Comparison of ENCODE assay signal across 9 cellular contexts in the genomic region with DNA sequence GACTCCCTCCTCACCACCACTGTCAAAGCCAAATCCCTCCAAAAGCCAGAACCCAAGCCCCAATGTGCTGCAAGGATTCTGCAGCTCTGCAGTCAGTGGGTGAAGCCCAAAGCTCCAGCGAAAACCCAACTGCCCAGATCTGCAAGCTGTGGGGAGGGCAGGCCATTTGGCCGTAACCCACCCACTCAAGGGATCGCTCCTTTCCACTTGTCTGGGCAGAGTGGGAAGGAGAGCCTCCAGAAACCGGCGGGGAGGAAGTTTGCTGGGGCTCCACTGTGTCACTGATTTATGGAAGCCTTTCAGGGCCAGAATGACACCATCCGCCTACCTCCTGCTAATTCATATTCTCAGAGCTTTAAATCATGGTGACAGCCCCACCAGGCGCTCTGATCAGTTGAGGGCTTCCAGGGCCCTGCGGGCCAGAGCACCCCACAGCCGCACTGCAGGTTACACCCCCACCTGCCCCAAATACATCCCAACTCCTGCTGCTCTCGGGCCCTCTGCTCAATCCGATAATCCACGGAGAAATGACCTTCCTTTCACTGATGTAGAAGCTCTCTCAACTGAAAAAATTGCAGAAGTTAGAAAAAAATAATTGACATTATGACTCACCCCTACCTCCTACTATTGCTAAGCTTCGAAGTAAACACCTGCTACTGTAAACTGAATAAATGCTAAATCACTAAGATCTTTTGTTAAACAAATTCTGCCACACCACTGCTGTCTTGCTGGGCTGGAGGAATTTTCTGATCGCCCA. TPM values are rescaled to one million over a fixed set of nuclear protein-coding genes. Genes with fewer than 3 reads are reported as not detected.
DNase-seq lines count a peak whose midpoint lies in the region; ATAC-seq and TF ChIP-seq lines count a peak whose summit lies in the region.
"Had no signal": no experiment of that assay in that cellular context is flagged by ENCODE, and none has a peak within 500 bp of the region (broad histone marks: within the 10 kb centered on the region; RNA-seq: fewer than 3 reads in every experiment).

No MANE protein-coding gene starts in this region.

- peaks cover 56% of the 10 kb centered on the region for H3K27me3 Mint-ChIP-seq in activated B cell treated with CpG ODN at 0.5 μM for 24 hours
- peaks cover 7% of the 10 kb centered on the region for H3K27me3 Mint-ChIP-seq in activated naive CD8-positive, alpha-beta T cell treated with anti-CD3 and anti-CD28 coated beads, Interleukin-2, amount 50 U/mL, for 24 hours

- no peak overlapping the region for H3K4me3 ChIP-seq in muscle layer of duodenum (ENCODE audit: low read depth in 1 of 2, low read length in 2 of 2)
- H3K4me3 ChIP-seq in brain microvascular endothelial cell (ENCODE audit: low read depth, low read length), result no peak overlapping the region

- in situ Hi-C loops in brain microvascular endothelial cell (cut with HindIII; ENCODE audit: low pct_ligation_motif_present, low sequenced_read_pairs), result no loop called here

- H3K36me3 Mint-ChIP-seq in activated B cell treated with CpG ODN at 0.5 μM for 24 hours (ENCODE audit: low read depth), result no peaks in the 10 kb centered on the region
- H3K36me3 Mint-ChIP-seq in activated naive CD8-positive, alpha-beta T cell treated with anti-CD3 and anti-CD28 coated beads, Interleukin-2, amount 50 U/mL, for 24 hours (ENCODE audit: low read depth), result no peaks in the 10 kb centered on the region
- H3K36me3 Mint-ChIP-seq: naive B cell had no signal

- CTCF ChIA-PET in GM10248 (lab: Yijun Ruan, JAX), result interaction anchor here (1.1 to 3.6 kb wide), 6 partner anchors 25 to 567 kb away, joined by 3 to 56 read pairs (median 4); no protein-coding TSS in a partner anchor
- CTCF ChIA-PET in activated B cell treated with CpG ODN at 0.5 μM for 24 hours (lab: Charles Lee), result interaction anchor here (0.6 to 7.2 kb wide), 5 partner anchors 112 to 730 kb away, joined by 3 to 67 read pairs (median 4); no protein-coding TSS in a partner anchor

- POLR2A ChIA-PET in GM10248 (lab: Yijun Ruan, JAX) (no interaction called here), activated B cell treated with CpG ODN at 0.5 μM for 24 hours (lab: Charles Lee) (no interaction called here)

- H3K36me3 ChIP-seq in muscle layer of duodenum (ENCODE audit: control insufficient read depth in 1 of 2, insufficient read depth in 2 of 2, low read length in 2 of 2), result no peaks in the 10 kb centered on the region
- no peaks in the 10 kb centered on the region for H3K36me3 ChIP-seq in brain microvascular endothelial cell (replicated peaks)

- peaks cover 8% of the 10 kb centered on the region for H3K4me1 Mint-ChIP-seq in activated B cell treated with CpG ODN at 0.5 μM for 24 hours
- peaks cover 16% of the 10 kb centered on the region for H3K4me1 Mint-ChIP-seq in activated naive CD8-positive, alpha-beta T cell treated with anti-CD3 and anti-CD28 coated beads, Interleukin-2, amount 50 U/mL, for 24 hours

- intact Hi-C loops in activated B cell treated with CpG ODN at 0.5 μM for 24 hours (cut with micrococcal nuclease), result no loop called here

- H3K27ac ChIP-seq in muscle layer of duodenum (ENCODE audit: low read length) (peak overlapping the region; percentile 59), brain microvascular endothelial cell (no peak overlapping the region)

- peak; percentile 52 for DNase-seq in GM10248 (ENCODE audit: extremely low spot score)
- no peak for DNase-seq in activated B cell treated with CpG ODN at 0.5 μM for 24 hours
- no peak for DNase-seq in activated naive CD8-positive, alpha-beta T cell treated with anti-CD3 and anti-CD28 coated beads, Interleukin-2, amount 50 U/mL, for 24 hours
- no peak for DNase-seq in COR-L47 (lab: John Stamatoyannopoulos, UW)
- no peak for DNase-seq in brain microvascular endothelial cell
- DNase-seq: naive B cell had no signal

- no peak overlapping the region for H3K27ac Mint-ChIP-seq in activated B cell treated with CpG ODN at 0.5 μM for 24 hours
- no peak overlapping the region for H3K27ac Mint-ChIP-seq in activated naive CD8-positive, alpha-beta T cell treated with anti-CD3 and anti-CD28 coated beads, Interleukin-2, amount 50 U/mL, for 24 hours
- H3K27ac Mint-ChIP-seq: naive B cell had no signal

- H3K9me3 Mint-ChIP-seq in activated B cell treated with CpG ODN at 0.5 μM for 24 hours, result no peaks in the 10 kb centered on the region
- no peaks in the 10 kb centered on the region for H3K9me3 Mint-ChIP-seq in activated naive CD8-positive, alpha-beta T cell treated with anti-CD3 and anti-CD28 coated beads, Interleukin-2, amount 50 U/mL, for 24 hours
- H3K9me3 Mint-ChIP-seq: naive B cell had no signal

- no peaks in the 10 kb centered on the region for H3K9me3 ChIP-seq in muscle layer of duodenum (ENCODE audit: control insufficient read depth in 1 of 2, low read length in 2 of 2)

- ATAC-seq in HG03064 (IDR thresholded peaks at IDR 0.05; ENCODE audit: low read depth, unreplicated experiment), result peak; percentile 53
- ATAC-seq in activated B cell treated with CpG ODN at 0.5 μM for 24 hours (ENCODE audit: low read depth), result peak; percentile 56
- ATAC-seq in activated naive CD8-positive, alpha-beta T cell treated with anti-CD3 and anti-CD28 coated beads, Interleukin-2, amount 50 U/mL, for 24 hours, result no peak
- no peak for ATAC-seq in SK-N-SH treated with all-trans-retinoic acid at 6 μM for 48 hours

- H3K27me3 ChIP-seq in muscle layer of duodenum (ENCODE audit: low read depth, low read length), result no peaks in the 10 kb centered on the region
- peaks cover 4% of the 10 kb centered on the region for H3K27me3 ChIP-seq in brain microvascular endothelial cell (replicated peaks)

- H3K4me3 Mint-ChIP-seq in activated B cell treated with CpG ODN at 0.5 μM for 24 hours, result no peak overlapping the region
- no peak overlapping the region for H3K4me3 Mint-ChIP-seq in activated naive CD8-positive, alpha-beta T cell treated with anti-CD3 and anti-CD28 coated beads, Interleukin-2, amount 50 U/mL, for 24 hours
- H3K4me3 Mint-ChIP-seq: naive B cell had no signal

- TF ChIP-seq CTCF in GM10248 (IDR thresholded peaks at IDR 0.05; ENCODE audit: control extremely low read depth, extremely low read depth, low read depth, missing control alignments), result no peak
- TF ChIP-seq CTCF in activated B cell treated with CpG ODN at 0.5 μM for 24 hours (IDR thresholded peaks at IDR 0.05), result no peak
- TF ChIP-seq CTCF in brain microvascular endothelial cell (IDR thresholded peaks at IDR 0.05; ENCODE audit: low read depth, low read length, missing control alignments), result no peak

- peaks cover 8 to 11% of the 10 kb centered on the region in 2 donors for H3K4me1 ChIP-seq in muscle layer of duodenum (ENCODE audit: control insufficient read depth in 1 of 2, insufficient read depth in 2 of 2, low read length in 2 of 2)

TF ChIP-seq in SK-N-SH treated with all-trans-retinoic acid at 6 μM for 48 hours, 23 proteins besides CTCF, POLR2A, EP300 and RAD21:
- TF ChIP-seq TCF4 (CRISPR knock-in tag; IDR thresholded peaks at IDR 0.05; ENCODE audit: borderline replicate concordance) (no peak), PPARA (CRISPR knock-in tag; IDR thresholded peaks at IDR 0.05; ENCODE audit: borderline replicate concordance) (no peak), ZNF8 (CRISPR knock-in tag; IDR thresholded peaks at IDR 0.05) (no peak), SNAI2 (CRISPR knock-in tag; IDR thresholded peaks at IDR 0.05) (no peak), ZFP30 (CRISPR knock-in tag; IDR thresholded peaks at IDR 0.05) (no peak), GLIS3 (CRISPR knock-in tag; IDR thresholded peaks at IDR 0.05) (no peak), ISL1 (CRISPR knock-in tag; IDR thresholded peaks at IDR 0.05) (no peak), ZFP3 (CRISPR knock-in tag; IDR thresholded peaks at IDR 0.05) (no peak), ZNF70 (CRISPR knock-in tag; IDR thresholded peaks at IDR 0.05) (no peak)
- TF ChIP-seq, protein P1, sequence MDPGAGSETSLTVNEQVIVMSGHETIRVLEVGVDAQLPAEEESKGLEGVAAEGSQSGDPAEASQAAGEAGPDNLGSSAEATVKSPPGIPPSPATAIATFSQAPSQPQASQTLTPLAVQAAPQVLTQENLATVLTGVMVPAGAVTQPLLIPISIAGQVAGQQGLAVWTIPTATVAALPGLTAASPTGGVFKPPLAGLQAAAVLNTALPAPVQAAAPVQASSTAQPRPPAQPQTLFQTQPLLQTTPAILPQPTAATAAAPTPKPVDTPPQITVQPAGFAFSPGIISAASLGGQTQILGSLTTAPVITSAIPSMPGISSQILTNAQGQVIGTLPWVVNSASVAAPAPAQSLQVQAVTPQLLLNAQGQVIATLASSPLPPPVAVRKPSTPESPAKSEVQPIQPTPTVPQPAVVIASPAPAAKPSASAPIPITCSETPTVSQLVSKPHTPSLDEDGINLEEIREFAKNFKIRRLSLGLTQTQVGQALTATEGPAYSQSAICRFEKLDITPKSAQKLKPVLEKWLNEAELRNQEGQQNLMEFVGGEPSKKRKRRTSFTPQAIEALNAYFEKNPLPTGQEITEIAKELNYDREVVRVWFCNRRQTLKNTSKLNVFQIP (CRISPR knock-in tag; IDR thresholded peaks at IDR 0.05; ENCODE audit: borderline replicate concordance, low read depth), result no peak
- TF ChIP-seq, protein P2, sequence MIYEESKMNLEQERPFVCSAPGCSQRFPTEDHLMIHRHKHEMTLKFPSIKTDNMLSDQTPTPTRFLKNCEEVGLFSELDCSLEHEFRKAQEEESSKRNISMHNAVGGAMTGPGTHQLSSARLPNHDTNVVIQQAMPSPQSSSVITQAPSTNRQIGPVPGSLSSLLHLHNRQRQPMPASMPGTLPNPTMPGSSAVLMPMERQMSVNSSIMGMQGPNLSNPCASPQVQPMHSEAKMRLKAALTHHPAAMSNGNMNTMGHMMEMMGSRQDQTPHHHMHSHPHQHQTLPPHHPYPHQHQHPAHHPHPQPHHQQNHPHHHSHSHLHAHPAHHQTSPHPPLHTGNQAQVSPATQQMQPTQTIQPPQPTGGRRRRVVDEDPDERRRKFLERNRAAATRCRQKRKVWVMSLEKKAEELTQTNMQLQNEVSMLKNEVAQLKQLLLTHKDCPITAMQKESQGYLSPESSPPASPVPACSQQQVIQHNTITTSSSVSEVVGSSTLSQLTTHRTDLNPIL (CRISPR knock-in tag; IDR thresholded peaks at IDR 0.05; ENCODE audit: low read depth), result no peak
- TF ChIP-seq, protein P3, sequence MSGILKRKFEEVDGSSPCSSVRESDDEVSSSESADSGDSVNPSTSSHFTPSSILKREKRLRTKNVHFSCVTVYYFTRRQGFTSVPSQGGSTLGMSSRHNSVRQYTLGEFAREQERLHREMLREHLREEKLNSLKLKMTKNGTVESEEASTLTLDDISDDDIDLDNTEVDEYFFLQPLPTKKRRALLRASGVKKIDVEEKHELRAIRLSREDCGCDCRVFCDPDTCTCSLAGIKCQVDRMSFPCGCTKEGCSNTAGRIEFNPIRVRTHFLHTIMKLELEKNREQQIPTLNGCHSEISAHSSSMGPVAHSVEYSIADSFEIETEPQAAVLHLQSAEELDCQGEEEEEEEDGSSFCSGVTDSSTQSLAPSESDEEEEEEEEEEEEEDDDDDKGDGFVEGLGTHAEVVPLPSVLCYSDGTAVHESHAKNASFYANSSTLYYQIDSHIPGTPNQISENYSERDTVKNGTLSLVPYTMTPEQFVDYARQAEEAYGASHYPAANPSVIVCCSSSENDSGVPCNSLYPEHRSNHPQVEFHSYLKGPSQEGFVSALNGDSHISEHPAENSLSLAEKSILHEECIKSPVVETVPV (CRISPR knock-in tag; IDR thresholded peaks at IDR 0.05), result no peak
TF ChIP-seq in SK-N-SH treated with all-trans-retinoic acid at 6 μM for 48 hours: peak in this region for 0.

RNA-seq across cellular contexts. Expression of gene RAB4A, which starts 40.6 kb away (rescaled TPM):
- 40.2 and 42.3 TPM in 2 replicates for total RNA-seq in activated B cell treated with CpG ODN at 0.5 μM for 24 hours

Comparison
In these comparisons a context has a peak if more than half of its experiments do, and no peak if none do; other contexts are left out.
1. ATAC-seq: peak in HG03064 (single experiment) and activated B cell treated with CpG ODN at 0.5 μM for 24 hours (single experiment); none in activated naive CD8-positive, alpha-beta T cell treated with anti-CD3 and anti-CD28 coated beads, Interleukin-2, amount 50 U/mL, for 24 hours (single experiment) and SK-N-SH treated with all-trans-retinoic acid at 6 μM for 48 hours (single experiment).